ENCODE assay signal across 12 cellular contexts in genomic region chr2:152715112-152715511, GRCh38. TPM values are rescaled to one million over a fixed set of nuclear protein-coding genes. Genes with fewer than 3 reads are reported as not detected.
DNase-seq lines count a peak whose midpoint lies in the region; ATAC-seq, FAIRE-seq and TF ChIP-seq lines count a peak whose summit lies in the region.
"Had no signal": no experiment of that assay in that cellular context is flagged by ENCODE, and none has a peak within 500 bp of the region (broad histone marks: within the 10 kb centered on the region; RNA-seq: fewer than 3 reads in every experiment).

No MANE protein-coding gene starts in this region.

- H3K27me3 ChIP-seq in keratinocyte (ENCODE audit: control insufficient read depth, extremely low read depth, insufficient read depth, low read length) = no peaks in the 10 kb centered on the region
- H3K27me3 ChIP-seq: thyroid gland had no signal

- H3K4me3 ChIP-seq in A549 = peak overlapping the region; percentile 75
- H3K4me3 ChIP-seq in GM12865 (ENCODE audit: low read depth, low read length) = 0 out of 2 replicates have a peak overlapping the region, but pooled peaks have one; percentile 93
- H3K4me3 ChIP-seq in keratinocyte (ENCODE audit: control insufficient read depth in 2 of 3, extremely low read depth in 1 of 3, insufficient read depth in 2 of 3, low read depth in 1 of 3, low read length in 3 of 3) = peak overlapping the region in 1 of 3 experiments; percentile 99
- H3K4me3 ChIP-seq: lung, thyroid gland had no signal

- peaks cover 44% of the 10 kb centered on the region for H3K4me1 Mint-ChIP-seq in activated B cell treated with CpG ODN at 0.5 μM for 24 hours

- TF ChIP-seq CTCF in A549 (IDR thresholded peaks at IDR 0.05) (no peak), GM12865 (IDR thresholded peaks at IDR 0.05; ENCODE audit: insufficient read depth, low read depth, low read length, missing control alignments) (no peak), activated B cell treated with CpG ODN at 0.5 μM for 24 hours (IDR thresholded peaks at IDR 0.05) (no peak), keratinocyte (optimal IDR thresholded peaks at IDR 0.05 in 1 of 3, IDR thresholded peaks at IDR 0.05 in 1 of 3, conservative IDR thresholded peaks at IDR 0.05 in 1 of 3; ENCODE audit: extremely low read depth in 1 of 3, insufficient read depth in 2 of 3, low read length in 3 of 3) (no peak)

- H3K9me3 Mint-ChIP-seq in activated B cell treated with CpG ODN at 0.5 μM for 24 hours = no peaks in the 10 kb centered on the region

- H3K4me2 ChIP-seq in A549 (peak overlapping the region; percentile 87), keratinocyte (ENCODE audit: control insufficient read depth, extremely low read depth, insufficient read depth, low read depth, low read length) (peak overlapping the region; percentile 13)

- ATAC-seq in A549 (no peak), activated B cell treated with CpG ODN at 0.5 μM for 24 hours (ENCODE audit: low read depth) (no peak), left cardiac atrium (no peak)

- WGBS in A549 (ENCODE audit: missing lambda C conversion rate) = 43% methylated on average over 1 of the region's 1 CpG

- no peak overlapping the region for H3K27ac ChIP-seq in A549
- no peak overlapping the region for H3K27ac ChIP-seq in keratinocyte (ENCODE audit: control insufficient read depth, insufficient read depth, low read length)
- H3K27ac ChIP-seq: thyroid gland, VCaP had no signal

- no peak for TF ChIP-seq EP300 in A549 (IDR thresholded peaks at IDR 0.05)

- dilution Hi-C loops in keratinocyte (cut with MboI; ENCODE audit: extremely low pct_ligation_motif_present, low sequenced_read_pairs) = no loop called here

- H3K9me3 ChIP-seq in A549 (no peaks in the 10 kb centered on the region), keratinocyte (ENCODE audit: control insufficient read depth, low read depth, low read length) (no peaks in the 10 kb centered on the region)
- H3K9me3 ChIP-seq: thyroid gland had no signal

- H3K36me3 ChIP-seq in keratinocyte (ENCODE audit: control insufficient read depth in 2 of 2, extremely low read depth in 1 of 2, insufficient read depth in 2 of 2, low read length in 2 of 2) = peaks cover 9 to 17% of the 10 kb centered on the region in 2 experiments

- POLR2A ChIA-PET in A549 (lab: Yijun Ruan, JAX) (interaction anchor here (0.7 kb wide), 2 partner anchors 18 to 89 kb away, joined by 3 to 7 read pairs; no protein-coding TSS in a partner anchor), activated B cell treated with CpG ODN at 0.5 μM for 24 hours (lab: Charles Lee) (interaction anchor here (2.7 kb wide), 1 partner anchor 7 kb away, joined by 14 read pairs; no protein-coding TSS in a partner anchor)

- peaks cover 23% of the 10 kb centered on the region for H3K4me1 ChIP-seq in A549
- H3K4me1 ChIP-seq in keratinocyte (ENCODE audit: control insufficient read depth, extremely low read depth, insufficient read depth, low read length) = peaks cover 17% of the 10 kb centered on the region

- H3K36me3 Mint-ChIP-seq in activated B cell treated with CpG ODN at 0.5 μM for 24 hours (ENCODE audit: low read depth) = peaks cover 73% of the 10 kb centered on the region

- H3K9ac ChIP-seq in keratinocyte (ENCODE audit: control insufficient read depth, extremely low read depth, insufficient read depth, low read length) = no peak overlapping the region

- no peak overlapping the region for H2AFZ ChIP-seq in keratinocyte (ENCODE audit: control insufficient read depth, low read length)

- no peak overlapping the region for H3K27ac Mint-ChIP-seq in activated B cell treated with CpG ODN at 0.5 μM for 24 hours

- no peak for TF ChIP-seq POLR2A in A549 (IDR thresholded peaks at IDR 0.05; ENCODE audit: low read length)

- no peaks in the 10 kb centered on the region for H3K27me3 Mint-ChIP-seq in activated B cell treated with CpG ODN at 0.5 μM for 24 hours

- peaks cover 3% of the 10 kb centered on the region for H4K20me1 ChIP-seq in keratinocyte (ENCODE audit: control insufficient read depth, extremely low read depth, insufficient read depth, low read length)

- H3K9me1 ChIP-seq in keratinocyte (ENCODE audit: control insufficient read depth, extremely low read depth, insufficient read depth, low read length) = no peaks in the 10 kb centered on the region

- CTCF ChIA-PET in A549 (lab: Yijun Ruan, JAX) (interaction anchor here (0.6 to 1.7 kb wide), 5 partner anchors 10 to 811 kb away, joined by 3 to 4 read pairs (median 3); no protein-coding TSS in a partner anchor), activated B cell treated with CpG ODN at 0.5 μM for 24 hours (lab: Charles Lee) (no interaction called here)

- H3K79me2 ChIP-seq in keratinocyte (ENCODE audit: control insufficient read depth, insufficient read depth, low read length) = peaks cover 79% of the 10 kb centered on the region

- intact Hi-C loops in activated B cell treated with CpG ODN at 0.5 μM for 24 hours (cut with micrococcal nuclease) = loop anchor here (5.0 kb wide), 3 partner anchors 1303 to 1453 kb away; partner anchors contain the start of genes NMI and RBM43
- intact Hi-C loops in left cardiac atrium (cut with DNase I) = no loop called here

- TF ChIP-seq RAD21 in A549 (conservative IDR thresholded peaks at IDR 0.05 in 1 of 2, IDR thresholded peaks at IDR 0.05 in 1 of 2) = no peak

- FAIRE-seq in A549 (lab: Jason Lieb, UNC) (no peak), keratinocyte (lab: Jason Lieb, UNC) (no peak)

- no peak for DNase-seq in A549 (ENCODE audit: low read depth in 1 of 2, low spot score in 1 of 2)
- no peak for DNase-seq in GM12865 (ENCODE audit: low read depth)
- DNase-seq in activated B cell treated with CpG ODN at 0.5 μM for 24 hours = no peak
- DNase-seq in keratinocyte (ENCODE audit: low read depth, low spot score) = no peak
- no peak for DNase-seq in left cardiac atrium
- no peak for DNase-seq in ecto neural progenitor cell (ENCODE audit: low spot score)
- no peak for DNase-seq in dedifferentiated amniotic fluid mesenchymal stem cell (ENCODE audit: extremely low spot score)
- DNase-seq in KG1 (lab: John Stamatoyannopoulos, UW) = no peak
- DNase-seq: C1 segment of cervical spinal cord, thyroid gland had no signal

- H3K4me3 Mint-ChIP-seq in activated B cell treated with CpG ODN at 0.5 μM for 24 hours = peak overlapping the region; percentile 41

TF ChIP-seq in A549, 52 proteins besides CTCF, POLR2A, EP300 and RAD21:
- TF ChIP-seq MAFK (IDR thresholded peaks at IDR 0.05; ENCODE audit: partially characterized antibody) (peak; percentile 94), HOXB13 (CRISPR knock-in tag; IDR thresholded peaks at IDR 0.05; ENCODE audit: low read depth) (no peak)

RNA-seq across cellular contexts. Expression of gene PRPF40A, which starts 2.1 kb away (rescaled TPM):
- 184 and 186 TPM in 2 replicates for polyA plus RNA-seq in A549 (2011; rRNA removed)
- 73.6 and 74.5 TPM in 2 replicates for polyA plus RNA-seq in A549 (2012; cell fraction: cytosol; rRNA removed)
- 77.2 and 139 TPM in 2 replicates for polyA plus RNA-seq in A549 (2012; cell fraction: nucleus; rRNA removed)
- polyA plus RNA-seq in A549 (2017; fragmentation: RNase III; extraction: RNeasy Plus Mini Kit Qiagen cat#74134 plus additional on column Dnase treatment) = 75.1 to 80.4 TPM (median 77.0 TPM) in 3 replicates
- 424 and 529 TPM in 2 replicates for polyA minus RNA-seq in A549 (2011; rRNA and poly(A)+ RNA removed)
- total RNA-seq in activated B cell treated with CpG ODN at 0.5 μM for 24 hours = 126 and 129 TPM in 2 replicates
- polyA plus RNA-seq in keratinocyte = 85.9 to 121 TPM (median 104 TPM) in 3 replicates
- polyA plus RNA-seq in keratinocyte (2011; ENCODE audit: low read depth) = 196 TPM
- polyA plus RNA-seq in keratinocyte (2011; cell fraction: cytosol; rRNA removed) = 66.0 and 102 TPM in 2 replicates
- 125 and 128 TPM in 2 replicates for polyA plus RNA-seq in keratinocyte (2011; cell fraction: nucleus; rRNA removed)
- polyA plus RNA-seq in keratinocyte (2012; ENCODE audit: low replicate concordance) = 57.4 and 75.8 TPM in 2 replicates
- polyA minus RNA-seq in keratinocyte = 287 to 471 TPM (median 376 TPM) in 3 replicates
- 90.9 TPM for polyA minus RNA-seq in keratinocyte (2011; cell fraction: cytosol; rRNA and poly(A)+ RNA removed)
- polyA minus RNA-seq in keratinocyte (2011; cell fraction: nucleus; rRNA and poly(A)+ RNA removed) = 123 and 182 TPM in 2 replicates
- total RNA-seq in left cardiac atrium = 10 to 100 TPM; 36.7 to 51.1 TPM

RNA-seq across cellular contexts. Expression of gene ARL6IP6, which starts 3.3 kb away (rescaled TPM):
- 51.0 and 72.7 TPM in 2 replicates for polyA plus RNA-seq in A549 (2011; rRNA removed)
- polyA plus RNA-seq in A549 (2012; cell fraction: cytosol; rRNA removed) = 20.3 and 22.1 TPM in 2 replicates
- polyA plus RNA-seq in A549 (2012; cell fraction: nucleus; rRNA removed) = 14.9 and 29.3 TPM in 2 replicates
- polyA plus RNA-seq in A549 (2017; fragmentation: RNase III; extraction: RNeasy Plus Mini Kit Qiagen cat#74134 plus additional on column Dnase treatment) = 23.6 to 28.1 TPM (median 25.8 TPM) in 3 replicates
- 11.7 and 12.8 TPM in 2 replicates for polyA minus RNA-seq in A549 (2011; rRNA and poly(A)+ RNA removed)
- total RNA-seq in activated B cell treated with CpG ODN at 0.5 μM for 24 hours = 11.3 and 13.4 TPM in 2 replicates
- polyA plus RNA-seq in keratinocyte = 21.9 to 52.5 TPM (median 41.4 TPM) in 3 replicates
- polyA plus RNA-seq in keratinocyte (2011; ENCODE audit: low read depth) = 11.1 TPM
- 29.6 and 35.9 TPM in 2 replicates for polyA plus RNA-seq in keratinocyte (2011; cell fraction: cytosol; rRNA removed)
- polyA plus RNA-seq in keratinocyte (2011; cell fraction: nucleus; rRNA removed) = 35.2 and 57.2 TPM in 2 replicates
- 9.5 and 11.9 TPM in 2 replicates for polyA plus RNA-seq in keratinocyte (2012; ENCODE audit: low replicate concordance)
- polyA minus RNA-seq in keratinocyte = 7.2 to 22.6 TPM (median 13.1 TPM) in 3 replicates
- polyA minus RNA-seq in keratinocyte (2011; cell fraction: cytosol; rRNA and poly(A)+ RNA removed) = 8.8 TPM
- 6.5 and 12.3 TPM in 2 replicates for polyA minus RNA-seq in keratinocyte (2011; cell fraction: nucleus; rRNA and poly(A)+ RNA removed)
- total RNA-seq in left cardiac atrium = 1 to 10 TPM; 8.6 to 8.9 TPM
